Comparison of ENCODE assay signal across 24 cellular contexts in the genomic region with DNA sequence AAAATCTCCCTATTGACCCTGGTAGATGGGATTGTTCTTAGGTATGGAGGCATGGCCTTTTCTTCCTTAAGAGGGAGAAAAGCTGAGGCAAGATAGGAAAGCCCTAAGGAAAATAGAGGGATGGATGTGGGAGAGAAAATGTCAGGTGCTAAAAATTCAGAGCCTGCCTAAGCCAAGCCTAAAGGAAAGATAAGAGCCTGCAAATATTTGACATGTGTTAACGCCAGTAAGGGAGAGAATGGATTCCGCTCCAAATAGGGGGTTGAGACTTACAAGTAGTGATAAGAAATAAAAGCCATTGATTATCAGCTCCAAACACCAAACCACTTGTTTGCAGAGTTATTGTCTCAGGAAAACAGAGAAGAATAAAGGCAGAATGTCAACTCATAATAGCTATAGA.
"Had no signal": no experiment of that assay in that cellular context is flagged by ENCODE, and none has a peak within 500 bp of the region (broad histone marks: within the 10 kb centered on the region; RNA-seq: fewer than 3 reads in every experiment).

No MANE protein-coding gene starts in this region.

- H3K27ac ChIP-seq: left ventricle myocardium inferior, ovary, psoas muscle, right lobe of liver, tibial nerve, uterus had no signal

- ATAC-seq: mucosa of descending colon; naive thymus-derived CD4-positive, alpha-beta T cell; natural killer cell treated with Interleukin-12 subunit alpha and Interleukin-12 subunit beta and Interleukin-15 and Interleukin-18, amount 100 ng/mL, for 72 hours; psoas muscle; right lobe of liver; stimulated activated memory B cell treated with anti-CD40 and anti-IgM and Interleukin-4, amounts not matched to agents 10 μg/mL and 1 μg/mL and 100 μg/mL, for 72 hours; stimulated activated naive CD8-positive, alpha-beta T cell treated with anti-CD3 and anti-CD28 coated beads, Interleukin-15, amount 100 ng/mL, for 72 hours had no signal

- H3K9me3 Mint-ChIP-seq: type B pancreatic cell had no signal

- H3K4me1 ChIP-seq: left ventricle myocardium inferior, psoas muscle, right lobe of liver, tibial nerve, uterus had no signal

- H3K36me3 Mint-ChIP-seq: immature natural killer cell; naive thymus-derived CD4-positive, alpha-beta T cell; natural killer cell treated with Interleukin-12 subunit alpha and Interleukin-12 subunit beta and Interleukin-15 and Interleukin-18, amount 100 ng/mL, for 72 hours; stimulated activated memory B cell treated with anti-CD40 and anti-IgM and Interleukin-4, amounts not matched to agents 10 μg/mL and 1 μg/mL and 100 μg/mL, for 72 hours; type B pancreatic cell had no signal

- H3K36me3 ChIP-seq: left ventricle myocardium inferior, ovary, right lobe of liver, tibial nerve, uterus had no signal

- H3K9me3 ChIP-seq: left ventricle myocardium inferior, mucosa of descending colon, ovary, psoas muscle, right lobe of liver, tibial nerve, uterus had no signal

- H3K4me2 ChIP-seq: smooth muscle cell had no signal

- H3K27me3 Mint-ChIP-seq: natural killer cell treated with Interleukin-12 subunit alpha and Interleukin-12 subunit beta and Interleukin-15 and Interleukin-18, amount 100 ng/mL, for 72 hours; stimulated activated memory B cell treated with anti-CD40 and anti-IgM and Interleukin-4, amounts not matched to agents 10 μg/mL and 1 μg/mL and 100 μg/mL, for 72 hours; stimulated activated naive CD8-positive, alpha-beta T cell treated with anti-CD3 and anti-CD28 coated beads, Interleukin-15, amount 100 ng/mL, for 72 hours had no signal

- H3K27ac Mint-ChIP-seq: immature natural killer cell; naive thymus-derived CD4-positive, alpha-beta T cell; natural killer cell treated with Interleukin-12 subunit alpha and Interleukin-12 subunit beta and Interleukin-15 and Interleukin-18, amount 100 ng/mL, for 72 hours; stimulated activated memory B cell treated with anti-CD40 and anti-IgM and Interleukin-4, amounts not matched to agents 10 μg/mL and 1 μg/mL and 100 μg/mL, for 72 hours; stimulated activated naive CD8-positive, alpha-beta T cell treated with anti-CD3 and anti-CD28 coated beads, Interleukin-15, amount 100 ng/mL, for 72 hours; type B pancreatic cell had no signal

- H3K4me3 ChIP-seq: left ventricle myocardium inferior, lung, mucosa of descending colon, ovary, psoas muscle, right lobe of liver, smooth muscle cell, tibial nerve, uterus had no signal

- DNase-seq: hypothalamus; immature natural killer cell; left ventricle myocardium inferior; midbrain; mucosa of descending colon; naive thymus-derived CD4-positive, alpha-beta T cell; ovary; posterior cingulate gyrus; psoas muscle; right lobe of liver; stimulated activated CD4-positive, alpha-beta T cell treated with anti-CD3 and anti-CD28 coated beads, Interleukin-1b, Interleukin-23, amount 100 ng/mL, for 48 hours; stimulated activated CD4-positive, alpha-beta T cell treated with anti-CD3 and anti-CD28 coated beads, Interleukin-2, amount 100 ng/mL, for 48 hours; stimulated activated CD4-positive, alpha-beta T cell treated with anti-CD3 and anti-CD28 coated beads, Interleukin-4, amount 100 ng/mL, for 4 hours; stimulated activated CD8-positive, alpha-beta memory T cell treated with anti-CD3 and anti-CD28 coated beads, Interleukin-4, amount 100 ng/mL, for 48 hours; stimulated activated naive CD4-positive, alpha-beta T cell treated with Interleukin-2 at 50 U/mL for 16 hours; stimulated activated naive CD8-positive, alpha-beta T cell treated with anti-CD3 and anti-CD28 coated beads, Interleukin-15, amount 100 ng/mL, for 72 hours; substantia nigra; uterus had no signal

- H3K27me3 ChIP-seq: ovary, right lobe of liver, tibial nerve, uterus had no signal

- H3K4me3 Mint-ChIP-seq: immature natural killer cell; naive thymus-derived CD4-positive, alpha-beta T cell; natural killer cell treated with Interleukin-12 subunit alpha and Interleukin-12 subunit beta and Interleukin-15 and Interleukin-18, amount 100 ng/mL, for 72 hours; stimulated activated memory B cell treated with anti-CD40 and anti-IgM and Interleukin-4, amounts not matched to agents 10 μg/mL and 1 μg/mL and 100 μg/mL, for 72 hours; stimulated activated naive CD8-positive, alpha-beta T cell treated with anti-CD3 and anti-CD28 coated beads, Interleukin-15, amount 100 ng/mL, for 72 hours; type B pancreatic cell had no signal

- H3K4me1 Mint-ChIP-seq: immature natural killer cell; naive thymus-derived CD4-positive, alpha-beta T cell; stimulated activated memory B cell treated with anti-CD40 and anti-IgM and Interleukin-4, amounts not matched to agents 10 μg/mL and 1 μg/mL and 100 μg/mL, for 72 hours; stimulated activated naive CD8-positive, alpha-beta T cell treated with anti-CD3 and anti-CD28 coated beads, Interleukin-15, amount 100 ng/mL, for 72 hours had no signal
